In genomic region chr19:4866595-4867424, GRCh38 we compare ENCODE assay signal across 8 cellular contexts. TPM values are rescaled to one million over a fixed set of nuclear protein-coding genes. Genes with fewer than 3 reads are reported as not detected.
DNase-seq lines count a peak whose midpoint lies in the region; TF ChIP-seq lines count a peak whose summit lies in the region.

No MANE protein-coding gene starts in this region.

- H3K36me3 ChIP-seq in neutrophil = peaks cover 10% of the 10 kb centered on the region

- H3K4me3 ChIP-seq in fibroblast of villous mesenchyme (ENCODE audit: low read depth, low read length) = peak overlapping the region; percentile 93
- peak overlapping the region; percentile 91 to 95 for H3K4me3 ChIP-seq in neutrophil (ENCODE audit: low read depth in 1 of 2, low read length in 1 of 2)

- H3K36me3 Mint-ChIP-seq in activated T-helper 2 cell treated with anti-CD3 and anti-CD28 coated beads, Interferon-gamma antibody, Interleukin-2, Interleukin-4, amounts not matched to agents 10 μg/mL and 5 μg/mL and 100 μg/mL, durations not matched to agents 14 hours and 24 hours and 36 hours (ENCODE audit: low read depth) = no peaks in the 10 kb centered on the region

- H3K9me3 ChIP-seq in neutrophil = no peaks in the 10 kb centered on the region

- TF ChIP-seq CTCF in fibroblast of villous mesenchyme (IDR thresholded peaks at IDR 0.05; ENCODE audit: insufficient read depth, low read depth, low read length) (no peak), neutrophil (IDR thresholded peaks at IDR 0.05) (no peak)

- no peaks in the 10 kb centered on the region for H3K27me3 Mint-ChIP-seq in activated T-helper 2 cell treated with anti-CD3 and anti-CD28 coated beads, Interferon-gamma antibody, Interleukin-2, Interleukin-4, amounts not matched to agents 10 μg/mL and 5 μg/mL and 100 μg/mL, durations not matched to agents 14 hours and 24 hours and 36 hours (ENCODE audit: low read depth)

- H3K4me3 Mint-ChIP-seq in activated T-helper 2 cell treated with anti-CD3 and anti-CD28 coated beads, Interferon-gamma antibody, Interleukin-2, Interleukin-4, amounts not matched to agents 10 μg/mL and 5 μg/mL and 100 μg/mL, durations not matched to agents 14 hours and 24 hours and 36 hours (ENCODE audit: low read depth) = peak overlapping the region; percentile 81

- no peaks in the 10 kb centered on the region for H3K9me3 Mint-ChIP-seq in activated T-helper 2 cell treated with anti-CD3 and anti-CD28 coated beads, Interferon-gamma antibody, Interleukin-2, Interleukin-4, amounts not matched to agents 10 μg/mL and 5 μg/mL and 100 μg/mL, durations not matched to agents 14 hours and 24 hours and 36 hours

- no peaks in the 10 kb centered on the region for H3K27me3 ChIP-seq in neutrophil

- peak overlapping the region; percentile 88 for H3K27ac ChIP-seq in neutrophil

- peaks cover 17 to 20% of the 10 kb centered on the region in 2 experiments for H3K4me1 ChIP-seq in neutrophil (ENCODE audit: control insufficient read depth in 1 of 2, insufficient read depth in 1 of 2, low read depth in 1 of 2, low read length in 1 of 2)

- peaks cover 14% of the 10 kb centered on the region for H3K4me1 Mint-ChIP-seq in activated T-helper 2 cell treated with anti-CD3 and anti-CD28 coated beads, Interferon-gamma antibody, Interleukin-2, Interleukin-4, amounts not matched to agents 10 μg/mL and 5 μg/mL and 100 μg/mL, durations not matched to agents 14 hours and 24 hours and 36 hours (ENCODE audit: low read depth)

- DNase-seq in EH (ENCODE audit: low read depth) (peak; percentile 53), NOMO-1 treated with DMSO at 0.1 percent for 48 hours (lab: John Stamatoyannopoulos, UW; ENCODE audit: unreplicated experiment) (peak; percentile 21), fibroblast of villous mesenchyme (ENCODE audit: low read depth) (peak; percentile 60), NCI-H446 treated with DMSO at 0.1 percent for 48 hours (lab: John Stamatoyannopoulos, UW) (no peak), DMS153 treated with DMSO at 0.1 percent for 48 hours (lab: John Stamatoyannopoulos, UW; ENCODE audit: unreplicated experiment) (no peak), NCI-H2171 treated with DMSO at 0.1 percent for 48 hours (lab: John Stamatoyannopoulos, UW) (no peak)
- DNase-seq in activated T-helper 2 cell treated with anti-CD3 and anti-CD28 coated beads, Interferon-gamma antibody, Interleukin-2, Interleukin-4, amounts not matched to agents 10 μg/mL and 5 μg/mL and 100 μg/mL, durations not matched to agents 14 hours and 24 hours and 36 hours (ENCODE audit: low spot score) = peak; percentile 34

- intact Hi-C loops in activated T-helper 2 cell treated with anti-CD3 and anti-CD28 coated beads, Interferon-gamma antibody, Interleukin-2, Interleukin-4, amounts not matched to agents 10 μg/mL and 5 μg/mL and 100 μg/mL, durations not matched to agents 14 hours and 24 hours and 36 hours (cut with micrococcal nuclease) = no loop called here

- peak overlapping the region; percentile 65 for H3K27ac Mint-ChIP-seq in activated T-helper 2 cell treated with anti-CD3 and anti-CD28 coated beads, Interferon-gamma antibody, Interleukin-2, Interleukin-4, amounts not matched to agents 10 μg/mL and 5 μg/mL and 100 μg/mL, durations not matched to agents 14 hours and 24 hours and 36 hours

RNA-seq across cellular contexts. Expression of gene PLIN3, which starts 0.7 kb away (rescaled TPM):
- total RNA-seq in activated T-helper 2 cell treated with anti-CD3 and anti-CD28 coated beads, Interferon-gamma antibody, Interleukin-2, Interleukin-4, amounts not matched to agents 10 μg/mL and 5 μg/mL and 100 μg/mL, durations not matched to agents 14 hours and 24 hours and 36 hours = 55.3 and 61.8 TPM in 2 replicates
- total RNA-seq in fibroblast of villous mesenchyme = 191 and 193 TPM in 2 replicates

RNA-seq across cellular contexts. Expression of gene TICAM1, which starts 35.3 kb away (rescaled TPM):
- total RNA-seq in activated T-helper 2 cell treated with anti-CD3 and anti-CD28 coated beads, Interferon-gamma antibody, Interleukin-2, Interleukin-4, amounts not matched to agents 10 μg/mL and 5 μg/mL and 100 μg/mL, durations not matched to agents 14 hours and 24 hours and 36 hours = 28.1 and 30.4 TPM in 2 replicates
- total RNA-seq in fibroblast of villous mesenchyme = 3.2 and 3.5 TPM in 2 replicates

RNA-seq across cellular contexts. Expression of gene ARRDC5, which starts 35.9 kb away (rescaled TPM):
- 0.23 and 0.27 TPM in 2 replicates for total RNA-seq in activated T-helper 2 cell treated with anti-CD3 and anti-CD28 coated beads, Interferon-gamma antibody, Interleukin-2, Interleukin-4, amounts not matched to agents 10 μg/mL and 5 μg/mL and 100 μg/mL, durations not matched to agents 14 hours and 24 hours and 36 hours
- total RNA-seq in fibroblast of villous mesenchyme = 0.32 TPM in 1 of 2 replicates, not detected in the other

RNA-seq across cellular contexts. Expression of gene UHRF1, which starts 42.5 kb away (rescaled TPM):
- total RNA-seq in activated T-helper 2 cell treated with anti-CD3 and anti-CD28 coated beads, Interferon-gamma antibody, Interleukin-2, Interleukin-4, amounts not matched to agents 10 μg/mL and 5 μg/mL and 100 μg/mL, durations not matched to agents 14 hours and 24 hours and 36 hours = 137 and 138 TPM in 2 replicates
- total RNA-seq in fibroblast of villous mesenchyme = 34.1 and 36.1 TPM in 2 replicates

Comparison
In these comparisons a context has a peak if more than half of its experiments do, and no peak if none do; other contexts are left out.
1. DNase-seq: peak in EH (single experiment), NOMO-1 treated with DMSO at 0.1 percent for 48 hours (single experiment), activated T-helper 2 cell treated with anti-CD3 and anti-CD28 coated beads, Interferon-gamma antibody, Interleukin-2, Interleukin-4, amounts not matched to agents 10 μg/mL and 5 μg/mL and 100 μg/mL, durations not matched to agents 14 hours and 24 hours and 36 hours (single experiment) and fibroblast of villous mesenchyme (single experiment); none in NCI-H446 treated with DMSO at 0.1 percent for 48 hours (single experiment), DMS153 treated with DMSO at 0.1 percent for 48 hours (single experiment) and NCI-H2171 treated with DMSO at 0.1 percent for 48 hours (single experiment).